Comparison of ENCODE assay signal across 8 cellular contexts in genomic region chr12:48681738-48682532, GRCh38. TPM values are rescaled to one million over a fixed set of nuclear protein-coding genes. Genes with fewer than 3 reads are reported as not detected.
A peak's percentile ranks its signal among the peaks of the same experiment; 100 is the strongest.
DNase-seq lines count a peak whose midpoint lies in the region; ATAC-seq, FAIRE-seq and TF ChIP-seq lines count a peak whose summit lies in the region.

A gene with protein sequence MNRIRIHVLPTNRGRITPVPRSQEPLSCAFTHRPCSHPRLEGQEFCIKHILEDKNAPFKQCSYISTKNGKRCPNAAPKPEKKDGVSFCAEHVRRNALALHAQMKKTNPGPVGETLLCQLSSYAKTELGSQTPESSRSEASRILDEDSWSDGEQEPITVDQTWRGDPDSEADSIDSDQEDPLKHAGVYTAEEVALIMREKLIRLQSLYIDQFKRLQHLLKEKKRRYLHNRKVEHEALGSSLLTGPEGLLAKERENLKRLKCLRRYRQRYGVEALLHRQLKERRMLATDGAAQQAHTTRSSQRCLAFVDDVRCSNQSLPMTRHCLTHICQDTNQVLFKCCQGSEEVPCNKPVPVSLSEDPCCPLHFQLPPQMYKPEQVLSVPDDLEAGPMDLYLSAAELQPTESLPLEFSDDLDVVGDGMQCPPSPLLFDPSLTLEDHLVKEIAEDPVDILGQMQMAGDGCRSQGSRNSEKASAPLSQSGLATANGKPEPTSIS (minus strand): TSS chr12:48682238. CDS start chr12:48681632, 606 bp downstream.

- ATAC-seq in GM19397 (IDR thresholded peaks at IDR 0.05; ENCODE audit: unreplicated experiment) (peak; percentile 97), HG03571 (IDR thresholded peaks at IDR 0.05; ENCODE audit: unreplicated experiment) (peak; percentile 97), HepG2 (peak; percentile 97)

- peaks cover 51% of the 10 kb centered on the region for H3K4me1 Mint-ChIP-seq in CD14-positive monocyte

- WGBS in HepG2 (ENCODE audit: low lambda C conversion rate): 3% methylated on average over 14 of the region's 63 CpGs

- peaks cover 2 to 12% (median 3%) of the 10 kb centered on the region in 3 donors for H3K27me3 Mint-ChIP-seq in CD14-positive monocyte (ENCODE audit: low read depth in 3 of 3)

- in situ Hi-C loops in HepG2 (cut with HindIII; ENCODE audit: extremely low pct_ligation_motif_present, low pct_unique_long_range_greater_than_20kb): no loop called here

- peak in 1 of 2 experiments; percentile 1; a peak in 1 of 4 replicates for TF ChIP-seq EP300 in HepG2 (IDR thresholded peaks at IDR 0.05; ENCODE audit: low read depth in 2 of 2, low read length in 2 of 2)
- no peak; the same call in 1 of the 2 replicates for TF ChIP-seq EP300 in HepG2 (CRISPR knock-in tag; IDR thresholded peaks at IDR 0.05; ENCODE audit: borderline replicate concordance)

- H3K9me3 ChIP-seq in HepG2 (ENCODE audit: low read length): no peaks in the 10 kb centered on the region

- peak; percentile 99 for TF ChIP-seq POLR2A in HepG2 (IDR thresholded peaks at IDR 0.05; ENCODE audit: insufficient read depth in 1 of 2, low read depth in 2 of 2, low read length in 2 of 2)

- POLR2A ChIA-PET in HepG2 (lab: Yijun Ruan, JAX): interaction anchor here (0.7 to 1.5 kb wide), 7 partner anchors 9 to 107 kb away, joined by 3 to 9 read pairs (median 6); partner anchors contain the start of genes ADCY6 and CCNT1

- intact Hi-C loops in CD14-positive monocyte (cut with micrococcal nuclease): loop anchor here in 1 of 2 donors (2.0 kb wide), 1 partner anchor 35 kb away; the partner anchor contains the start of gene CCNT1
- intact Hi-C loops in HepG2 (cut with micrococcal nuclease; ENCODE audit: unreplicated experiment): loop anchor here (1.0 kb wide), 2 partner anchors 34 to 201 kb away; partner anchors contain the start of gene CCNT1

- H3K9ac ChIP-seq in HepG2 (ENCODE audit: insufficient read depth, low read depth, low read length): peak within 1 kb of the TSS; percentile 96

- DNase-seq in CD14-positive monocyte (ENCODE audit: low spot score) (peak; percentile 98), NCI-H82 (lab: John Stamatoyannopoulos, UW) (peak; percentile 100), dermis blood vessel endothelial cell (peak; percentile 99), HepG2 (ENCODE audit: low spot score) (peak; percentile 98)
- peak; percentile 98 to 99 for DNase-seq in activated CD4-positive, alpha-beta T cell treated with anti-CD3 and anti-CD28 coated beads, Interleukin-2, amount 50 U/mL, for 48 hours
- peak; percentile 95 for DNase-seq in stimulated activated CD4-positive, alpha-beta T cell treated with anti-CD3 and anti-CD28 coated beads, Interleukin-4, amount 100 ng/mL, for 1 hour

- H3K27ac ChIP-seq in HepG2 (ENCODE audit: extremely low read length, insufficient read depth, low read length): peak within 1 kb of the TSS; percentile 93

- no peaks in the 10 kb centered on the region; a peak in 1 of 5 replicates for H3K27me3 ChIP-seq in HepG2 (ENCODE audit: control insufficient read depth in 1 of 2, insufficient read depth in 2 of 2, low read length in 2 of 2)

- FAIRE-seq in HepG2 (lab: Jason Lieb, UNC): peak; percentile 86

- H3K27ac Mint-ChIP-seq in CD14-positive monocyte: peak within 1 kb of the TSS; percentile 92 to 98 (median 97)

- CTCF ChIA-PET in HepG2 (lab: Yijun Ruan, JAX; ENCODE audit: low intra/inter-chr PET ratio, low total read pairs): no interaction called here

- H3K4me3 Mint-ChIP-seq in CD14-positive monocyte: peak within 1 kb of the TSS; percentile 96 to 98

- H3K4me1 ChIP-seq in HepG2 (ENCODE audit: insufficient read depth, low read length): peaks cover 39% of the 10 kb centered on the region

- peaks cover 4 to 23% of the 10 kb centered on the region in 2 experiments; a peak in 3 of 5 replicates for H3K36me3 ChIP-seq in HepG2 (replicated peaks in 1 of 2; ENCODE audit: control insufficient read depth in 1 of 2, insufficient read depth in 2 of 2, low read length in 2 of 2)

- TF ChIP-seq CTCF in CD14-positive monocyte (IDR thresholded peaks at IDR 0.05) (no peak), HepG2 (CRISPR knock-in tag; IDR thresholded peaks at IDR 0.05) (peak; percentile 32)

- peak; percentile 8; the same call in 1 of the 2 replicates for TF ChIP-seq RAD21 in HepG2 (CRISPR knock-in tag; IDR thresholded peaks at IDR 0.05)

- peak within 1 kb of the TSS; percentile 89 for H3K4me2 ChIP-seq in HepG2 (ENCODE audit: low read depth, low read length)

- peaks cover 0 to 2% (median 0%) of the 10 kb centered on the region in 7 donors for H3K9me3 Mint-ChIP-seq in CD14-positive monocyte

- peaks cover 17% of the 10 kb centered on the region in 2 donors for H3K36me3 Mint-ChIP-seq in CD14-positive monocyte

- no TSS peak for BruUV-seq in HepG2 (replicated peaks; lab: Mats Ljungman, UMichigan)

- peaks cover 10% of the 10 kb centered on the region; the same call in 1 of the 2 replicates for H4K20me1 ChIP-seq in HepG2 (ENCODE audit: insufficient read depth, low read length)

- H3K79me2 ChIP-seq in HepG2 (ENCODE audit: insufficient read depth, low read length): peaks cover 50% of the 10 kb centered on the region

- peak within 1 kb of the TSS; percentile 12 for H2AFZ ChIP-seq in HepG2 (ENCODE audit: low read length)

- peak within 1 kb of the TSS; percentile 82 to 91 (median 85) for H3K4me3 ChIP-seq in HepG2 (replicated peaks in 1 of 3; ENCODE audit: insufficient read depth in 1 of 3, low read depth in 2 of 3, low read length in 3 of 3)

TF ChIP-seq in HepG2, 621 proteins besides CTCF, POLR2A, EP300 and RAD21 (continues in another document):
- TF ChIP-seq, protein P1, sequence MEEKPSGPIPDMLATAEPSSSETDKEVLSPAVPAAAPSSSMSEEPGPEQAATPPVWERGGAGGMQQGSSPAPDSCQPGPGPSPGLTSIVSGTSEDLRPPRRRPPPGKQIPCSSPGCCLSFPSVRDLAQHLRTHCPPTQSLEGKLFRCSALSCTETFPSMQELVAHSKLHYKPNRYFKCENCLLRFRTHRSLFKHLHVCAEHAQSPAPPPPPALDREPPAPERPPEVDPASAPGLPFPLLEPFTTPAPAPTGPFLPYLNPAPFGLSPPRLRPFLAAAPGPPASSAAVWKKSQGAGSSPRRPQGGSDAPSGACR (CRISPR knock-in tag; IDR thresholded peaks at IDR 0.05): no peak

RNA-seq across cellular contexts. Expression of the gene that starts here (rescaled TPM):
- 10 to 100 TPM; 12.2 to 12.5 TPM for polyA plus RNA-seq in CD14-positive monocyte
- total RNA-seq in dermis blood vessel endothelial cell: 55.8 and 63.0 TPM in 2 replicates
- total RNA-seq in HepG2 (2016; rRNA removed; fragmentation: Illumina TruSeq; extraction: Trizol): 40.1 and 41.3 TPM in 2 replicates
- total RNA-seq in HepG2 (2016; cell fraction: cytosol; rRNA removed; fragmentation: Illumina TruSeq; extraction: Trizol; ENCODE audit: low read depth): 11.6 and 13.1 TPM in 2 replicates
- total RNA-seq in HepG2 (2016; cell fraction: insoluble cytoplasmic fraction; rRNA removed; fragmentation: Illumina TruSeq; extraction: Trizol): 39.5 and 40.8 TPM in 2 replicates
- total RNA-seq in HepG2 (2016; cell fraction: membrane; rRNA removed; fragmentation: Illumina TruSeq; extraction: Trizol): 20.4 and 20.6 TPM in 2 replicates
- total RNA-seq in HepG2 (2016; cell fraction: nucleus; rRNA removed; fragmentation: Illumina TruSeq; extraction: Trizol): 49.1 and 56.8 TPM in 2 replicates
- polyA plus RNA-seq in HepG2 (2011; rRNA removed): 22.0 and 24.1 TPM in 2 replicates
- polyA plus RNA-seq in HepG2 (2011; cell fraction: cytosol; rRNA removed): 23.5 and 23.9 TPM in 2 replicates
- 38.4 and 46.5 TPM in 2 replicates for polyA plus RNA-seq in HepG2 (2011; cell fraction: nucleus; rRNA removed)
- 17.0 and 17.6 TPM in 2 replicates for polyA plus RNA-seq in HepG2 (2012)
- polyA plus RNA-seq in HepG2 (2016; cell fraction: cytosol; fragmentation: Illumina TruSeq; extraction: Trizol; ENCODE audit: low read depth): 4.1 and 5.1 TPM in 2 replicates
- 26.9 and 31.9 TPM in 2 replicates for polyA plus RNA-seq in HepG2 (2016; cell fraction: insoluble cytoplasmic fraction; fragmentation: Illumina TruSeq; extraction: Trizol; ENCODE audit: low read depth)
- polyA plus RNA-seq in HepG2 (2016; cell fraction: membrane; fragmentation: Illumina TruSeq; extraction: Trizol; ENCODE audit: low read depth): 6.4 and 6.7 TPM in 2 replicates
- 56.2 and 75.3 TPM in 2 replicates for polyA plus RNA-seq in HepG2 (2016; cell fraction: nucleus; fragmentation: Illumina TruSeq; extraction: Trizol; ENCODE audit: insufficient read depth, low read depth)
- 80.5 and 142 TPM in 2 replicates for polyA minus RNA-seq in HepG2 (2011; rRNA and poly(A)+ RNA removed; ENCODE audit: low replicate concordance)
- polyA minus RNA-seq in HepG2 (2011; cell fraction: cytosol; rRNA and poly(A)+ RNA removed): 21.1 and 21.6 TPM in 2 replicates
- 102 and 110 TPM in 2 replicates for polyA minus RNA-seq in HepG2 (2011; cell fraction: nucleus; rRNA and poly(A)+ RNA removed)

Comparison
In these comparisons a context has a peak if more than half of its experiments do, and no peak if none do; other contexts are left out.
1. Peak in every context shown above with its lines: DNase-seq, ATAC-seq, H3K4me3 ChIP-seq and H3K27ac ChIP-seq.